Comparison of ENCODE assay signal across 1 cellular context in genomic region chr6:11968241-11968806, GRCh38.
TF ChIP-seq lines count a peak whose summit lies in the region.

No MANE protein-coding gene starts in this region.

TF ChIP-seq in K562, 482 proteins besides CTCF, POLR2A, EP300 and RAD21 (continued from another document):
- TF ChIP-seq MLLT1 (IDR thresholded peaks at IDR 0.05): peak in 1 of 2 experiments; percentile 57; a peak in 1 of 4 replicates
- peak; percentile 76 for TF ChIP-seq ZEB2 (IDR thresholded peaks at IDR 0.05)
- no peak for TF ChIP-seq TAF7 (tag; IDR thresholded peaks at IDR 0.05)
- TF ChIP-seq HDAC1 (IDR thresholded peaks at IDR 0.05): peak in 1 of 2 experiments; percentile 64; a peak in 2 of 4 replicates
- no peak for TF ChIP-seq MTF1 (CRISPR knock-in tag; IDR thresholded peaks at IDR 0.05; ENCODE audit: borderline replicate concordance)
- TF ChIP-seq L3MBTL2 (IDR thresholded peaks at IDR 0.05): peak; percentile 60
- no peak for TF ChIP-seq TAF15 (IDR thresholded peaks at IDR 0.05; ENCODE audit: low read depth, low read length)
- no peak for TF ChIP-seq ZBTB17 (CRISPR knock-in tag; IDR thresholded peaks at IDR 0.05)
- TF ChIP-seq PCBP1 (IDR thresholded peaks at IDR 0.05; ENCODE audit: low read depth, low read length, poor library complexity, severe bottlenecking): no peak
- TF ChIP-seq ZBTB49 (CRISPR knock-in tag; IDR thresholded peaks at IDR 0.05; ENCODE audit: borderline replicate concordance): no peak
- no peak for TF ChIP-seq ZNF133 (CRISPR knock-in tag; IDR thresholded peaks at IDR 0.05)
- TF ChIP-seq NR2C1 (IDR thresholded peaks at IDR 0.05): peak; percentile 73
- TF ChIP-seq NR2C1 (tag; IDR thresholded peaks at IDR 0.05): peak; percentile 71
- TF ChIP-seq DDX20 (tag; IDR thresholded peaks at IDR 0.05; ENCODE audit: low read depth): no peak
- no peak for TF ChIP-seq ZNF311 (CRISPR knock-in tag; IDR thresholded peaks at IDR 0.05)
- peak; percentile 64; the same call in 1 of the 2 replicates for TF ChIP-seq TRIM28 (IDR thresholded peaks at IDR 0.05)
- peak; percentile 14; the same call in 1 of the 2 replicates for TF ChIP-seq CREM (IDR thresholded peaks at IDR 0.05; ENCODE audit: low read depth)
